Comparison of ENCODE assay signal across 13 cellular contexts in the genomic region with DNA sequence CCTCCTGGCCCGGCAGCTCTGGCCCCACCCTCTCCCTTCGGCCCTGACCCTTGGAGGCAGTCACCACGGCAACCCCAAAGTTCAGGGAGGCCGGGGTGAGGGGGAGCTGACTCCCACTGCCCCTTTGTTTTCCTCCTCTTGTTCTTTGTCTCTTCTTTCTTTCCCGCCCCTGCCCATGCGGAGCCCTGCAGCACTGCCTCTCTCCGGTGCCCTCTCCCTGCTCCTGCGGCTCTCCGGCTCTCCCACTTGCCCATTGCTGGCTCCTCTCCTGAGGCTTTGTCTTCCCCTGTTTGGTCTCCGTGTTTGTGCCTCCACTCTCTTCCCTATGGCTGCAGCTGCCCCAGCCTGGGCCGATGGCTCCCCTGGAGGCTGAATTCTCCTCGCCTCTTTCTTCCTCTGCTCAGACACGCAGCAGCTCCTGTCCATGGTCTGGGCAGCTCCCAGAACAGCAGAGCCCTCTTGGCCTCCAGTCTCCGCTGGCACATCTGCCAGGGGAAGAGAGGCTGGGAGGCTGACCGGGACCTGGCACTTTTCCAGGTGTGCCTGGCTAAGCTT. TPM values are rescaled to one million over a fixed set of nuclear protein-coding genes. Genes with fewer than 3 reads are reported as not detected.
DNase-seq lines count a peak whose midpoint lies in the region; ATAC-seq, FAIRE-seq and TF ChIP-seq lines count a peak whose summit lies in the region.
"Had no signal": no experiment of that assay in that cellular context is flagged by ENCODE, and none has a peak within 500 bp of the region (broad histone marks: within the 10 kb centered on the region; RNA-seq: fewer than 3 reads in every experiment).

No MANE protein-coding gene starts in this region.

- H3K4me1 Mint-ChIP-seq in nephron progenitor cell, result peaks cover 70% of the 10 kb centered on the region
- H3K4me1 Mint-ChIP-seq: activated CD8-positive, alpha-beta memory T cell treated with anti-CD3 and anti-CD28 coated beads, Interleukin-2, amount 10 ng/mL, durations not matched to agents 7 days and 5 days had no signal

- H3K23me2 ChIP-seq in H1 (ENCODE audit: low read depth, low read length), result peaks cover under 1% of the 10 kb centered on the region; the same call in 1 of the 2 replicates

- peaks cover 13% of the 10 kb centered on the region; the same call in 1 of the 2 replicates for H3K79me1 ChIP-seq in H1 (ENCODE audit: low read depth, low read length)

- peak overlapping the region in 2 of 4 experiments; percentile 14 to 41; a peak in 3 of 7 replicates for H3K9ac ChIP-seq in H1 (replicated peaks in 1 of 4; ENCODE audit: extremely low read depth in 1 of 4, low read depth in 3 of 4, low read length in 3 of 4)

- peak overlapping the region; percentile 66; the same call in 1 of the 2 replicates for H2AK5ac ChIP-seq in H1 (ENCODE audit: low read depth, low read length)

- peak overlapping the region; percentile 92 for H3K27ac Mint-ChIP-seq in nephron progenitor cell
- H3K27ac Mint-ChIP-seq: activated CD8-positive, alpha-beta memory T cell treated with anti-CD3 and anti-CD28 coated beads, Interleukin-2, amount 10 ng/mL, durations not matched to agents 7 days and 5 days; naive thymus-derived CD4-positive, alpha-beta T cell had no signal

- H2BK15ac ChIP-seq in H1 (ENCODE audit: low read length), result peak overlapping the region; percentile 72; the same call in 1 of the 2 replicates

- peak; percentile 17; the same call in 1 of the 2 replicates for TF ChIP-seq CTCF in AG04450 (IDR thresholded peaks at IDR 0.05; ENCODE audit: low read depth, low read length)
- peak in 1 of 3 experiments; percentile 40; a peak in 1 of 4 replicates for TF ChIP-seq CTCF in H1 (IDR thresholded peaks at IDR 0.05; ENCODE audit: control extremely low read depth in 1 of 3, insufficient read depth in 1 of 3, low read depth in 1 of 3, low read length in 3 of 3)
- no peak for TF ChIP-seq CTCF in nephron progenitor cell (IDR thresholded peaks at IDR 0.05)
- TF ChIP-seq CTCF in omental fat pad (IDR thresholded peaks at IDR 0.05), result no peak
- no peak for TF ChIP-seq CTCF in upper lobe of left lung (IDR thresholded peaks at IDR 0.05)

- H3K18ac ChIP-seq in H1 (ENCODE audit: extremely low read depth, low read length), result peak overlapping the region; percentile 81

- FAIRE-seq in H1 (lab: Jason Lieb, UNC), result no peak

- H3K27ac ChIP-seq in AG04450 (ENCODE audit: low read depth, low read length) (no peak overlapping the region), H1 (ENCODE audit: low read depth, low read length) (peak overlapping the region; percentile 14; the same call in 1 of the 2 replicates), upper lobe of left lung (peak overlapping the region in 2 of 4 donors; percentile 57 to 58)

- peaks cover 23% of the 10 kb centered on the region for H3K36me3 Mint-ChIP-seq in nephron progenitor cell (ENCODE audit: low read depth)
- H3K36me3 Mint-ChIP-seq: activated CD8-positive, alpha-beta memory T cell treated with anti-CD3 and anti-CD28 coated beads, Interleukin-2, amount 10 ng/mL, durations not matched to agents 7 days and 5 days; naive thymus-derived CD4-positive, alpha-beta T cell had no signal

- peak overlapping the region; percentile 72 for H3K4me3 Mint-ChIP-seq in nephron progenitor cell
- H3K4me3 Mint-ChIP-seq: activated CD8-positive, alpha-beta memory T cell treated with anti-CD3 and anti-CD28 coated beads, Interleukin-2, amount 10 ng/mL, durations not matched to agents 7 days and 5 days had no signal

- H3K23ac ChIP-seq in H1 (ENCODE audit: insufficient read length), result no peak overlapping the region

- peak overlapping the region; percentile 50 for H4K5ac ChIP-seq in H1 (ENCODE audit: insufficient read length, low read depth, low read length)

- TF ChIP-seq POLR2A in H1 (IDR thresholded peaks at IDR 0.05; ENCODE audit: control extremely low read depth in 1 of 2, low read depth in 2 of 2, low read length in 2 of 2) (no peak), upper lobe of left lung (IDR thresholded peaks at IDR 0.05) (no peak)

- no peak overlapping the region for H2AFZ ChIP-seq in H1 (ENCODE audit: low read length)

- H3K14ac ChIP-seq in H1 (ENCODE audit: insufficient read length), result no peak overlapping the region

- no peak for DNase-seq in AG04450 (ENCODE audit: low read depth, low spot score)
- peak; percentile 76 for DNase-seq in NCI-H524 treated with DMSO at 0.1 percent for 48 hours (lab: John Stamatoyannopoulos, UW)
- DNase-seq in H1 (ENCODE audit: low read depth in 1 of 2, low spot score in 2 of 2), result no peak
- no peak for DNase-seq in nephron progenitor cell
- no peak for DNase-seq in omental fat pad (ENCODE audit: low spot score)
- no peak for DNase-seq in upper lobe of left lung
- DNase-seq: activated CD8-positive, alpha-beta memory T cell treated with anti-CD3 and anti-CD28 coated beads, Interleukin-2, amount 10 ng/mL, durations not matched to agents 7 days and 5 days; hippocampal formation; naive thymus-derived CD4-positive, alpha-beta T cell; T-helper 1 cell had no signal

- H2BK20ac ChIP-seq in H1 (ENCODE audit: low read length), result peak overlapping the region; percentile 40

- no peak overlapping the region for H3K4me3 ChIP-seq in AG04450 (ENCODE audit: low read depth, low read length)
- H3K4me3 ChIP-seq in H1 (ENCODE audit: extremely low read depth in 1 of 4, insufficient read depth in 2 of 4, low read depth in 3 of 4, low read length in 4 of 4), result peak overlapping the region in 3 of 4 experiments; percentile 19 to 29 (median 22); a peak in 2 of 8 replicates
- no peak overlapping the region for H3K4me3 ChIP-seq in upper lobe of left lung

- POLR2A ChIA-PET in AG04450 (lab: Yijun Ruan, JAX), result no interaction called here
- POLR2A ChIA-PET in H1 (lab: Charles Lee; ENCODE audit: partially characterized antibody), result interaction anchor here (0.6 to 12.2 kb wide), 5 partner anchors 8 to 145 kb away, joined by 3 to 252 read pairs (median 9); a partner anchor contains a TSS

- peak; percentile 18 to 32; a peak in 1 of 4 replicates for TF ChIP-seq RAD21 in H1 (IDR thresholded peaks at IDR 0.05 in 1 of 2, conservative IDR thresholded peaks at IDR 0.05 in 1 of 2; ENCODE audit: low read depth in 2 of 2, low read length in 2 of 2)

- WGBS in H1 (ENCODE audit: extremely low coverage in 1 of 2, insufficient coverage in 1 of 2, insufficient read length in 1 of 2, insufficient replicate concordance in 2 of 2, low coverage in 1 of 2, low lambda C conversion rate in 2 of 2, missing lambda C conversion rate in 1 of 2), 2 experiments, result 49% methylated on average over 15 of the region's 15 CpGs; no CpG with 5 or more reads in 1 of the 2 experiments
- WGBS in upper lobe of left lung, 2 donors, result 67 to 75% methylated on average over 14 to 15 of the region's 15 CpGs

- H2BK12ac ChIP-seq in H1 (ENCODE audit: low read depth, low read length), result 0 out of 2 replicates have a peak overlapping the region, but pooled peaks have one; percentile 90

- H3K4me1 ChIP-seq in H1 (replicated peaks in 1 of 4; ENCODE audit: control insufficient read depth in 3 of 4, insufficient read depth in 4 of 4, low read length in 3 of 4), result peaks cover 5 to 40% (median 30%) of the 10 kb centered on the region in 4 experiments
- H3K4me1 ChIP-seq in upper lobe of left lung, result peaks cover 12 to 23% (median 16%) of the 10 kb centered on the region in 4 donors

- ATAC-seq in GM18861 (IDR thresholded peaks at IDR 0.05; ENCODE audit: unreplicated experiment) (no peak), omental fat pad (ENCODE audit: low FRiP score) (no peak), esophagus mucosa (no peak), upper lobe of left lung (ENCODE audit: low FRiP score in 2 of 2) (no peak)
- ATAC-seq: activated CD8-positive, alpha-beta memory T cell treated with anti-CD3 and anti-CD28 coated beads, Interleukin-2, amount 10 ng/mL, durations not matched to agents 7 days and 5 days; naive thymus-derived CD4-positive, alpha-beta T cell had no signal

- H4K8ac ChIP-seq in H1 (ENCODE audit: extremely low read depth, insufficient read depth, low read length), result peak overlapping the region; percentile 77; the same call in 1 of the 2 replicates

- TF ChIP-seq EP300 in H1 (IDR thresholded peaks at IDR 0.05; ENCODE audit: borderline replicate concordance in 1 of 2, low read depth in 2 of 2, low read length in 2 of 2) (no peak), upper lobe of left lung (IDR thresholded peaks at IDR 0.05) (no peak)

- CTCF ChIA-PET in AG04450 (lab: Charles Lee), result interaction anchor here (0.6 to 2.4 kb wide), 5 partner anchors 9 to 277 kb away, joined by 3 to 17 read pairs (median 6); no protein-coding TSS in a partner anchor
- CTCF ChIA-PET in H1 (lab: Charles Lee; ENCODE audit: partially characterized antibody), result interaction anchor here (0.9 to 28.7 kb wide), 12 partner anchors 9 to 146 kb away, joined by 3 to 651 read pairs (median 4); a partner anchor contains a TSS

- no peak overlapping the region for H2BK120ac ChIP-seq in H1 (replicated peaks; ENCODE audit: low read depth, low read length)

- H2BK5ac ChIP-seq in H1 (ENCODE audit: low read depth, low read length), result peak overlapping the region; percentile 40; the same call in 1 of the 2 replicates

- peaks cover 30% of the 10 kb centered on the region for H3K27me3 Mint-ChIP-seq in nephron progenitor cell (ENCODE audit: low read depth, poor library complexity)

- H3K9me3 ChIP-seq in AG04450 (ENCODE audit: control insufficient read depth, insufficient read depth, low read length) (peaks cover 17% of the 10 kb centered on the region), H1 (ENCODE audit: insufficient read depth in 2 of 2, low read depth in 1 of 2, low read length in 1 of 2) (no peaks in the 10 kb centered on the region; a peak in 2 of 4 replicates), upper lobe of left lung (no peaks in the 10 kb centered on the region)

- no peaks in the 10 kb centered on the region for H3K27me3 ChIP-seq in AG04450 (ENCODE audit: control insufficient read depth, insufficient read depth, low read length)
- peaks cover 0 to 7% (median 6%) of the 10 kb centered on the region in 4 experiments; a peak in 5 of 7 replicates for H3K27me3 ChIP-seq in H1 (replicated peaks in 1 of 4; ENCODE audit: control insufficient read depth in 3 of 4, extremely low read depth in 1 of 4, insufficient read depth in 3 of 4, low read length in 3 of 4)
- peaks cover 0 to 1% (median 0%) of the 10 kb centered on the region in 4 donors for H3K27me3 ChIP-seq in upper lobe of left lung

- peak overlapping the region; percentile 73 for H3K4ac ChIP-seq in H1 (replicated peaks; ENCODE audit: insufficient read length, low read depth, low read length)

- peaks cover 20% of the 10 kb centered on the region for H3K9me3 Mint-ChIP-seq in nephron progenitor cell

- peak overlapping the region; percentile 44 to 47 for H3K4me2 ChIP-seq in H1 (ENCODE audit: insufficient read depth in 1 of 2, low read depth in 2 of 2, low read length in 2 of 2)

- H4K91ac ChIP-seq in H1 (replicated peaks; ENCODE audit: insufficient read length, low read length), result peak overlapping the region; percentile 50

- H3K79me2 ChIP-seq in H1 (ENCODE audit: control insufficient read depth in 1 of 2, insufficient read depth in 2 of 2, low read length in 2 of 2), result peaks cover 0 to 35% of the 10 kb centered on the region in 2 experiments; a peak in 1 of 4 replicates

- peaks cover 3 to 7% of the 10 kb centered on the region in 2 experiments for H4K20me1 ChIP-seq in H1 (replicated peaks in 1 of 2; ENCODE audit: control insufficient read depth in 1 of 2, insufficient read depth in 2 of 2, low read length in 2 of 2)

- H3K36me3 ChIP-seq in H1 (ENCODE audit: control insufficient read depth in 2 of 4, insufficient read depth in 4 of 4, low read length in 3 of 4), result peaks cover 0 to 11% (median 4%) of the 10 kb centered on the region in 4 experiments; a peak in 5 of 8 replicates
- no peaks in the 10 kb centered on the region for H3K36me3 ChIP-seq in upper lobe of left lung

- H3K56ac ChIP-seq in H1 (replicated peaks; ENCODE audit: insufficient read length, low read depth, low read length), result no peak overlapping the region

RNA-seq across cellular contexts. Expression of a gene that starts 5.8 kb away (rescaled TPM):
- polyA plus RNA-seq in AG04450 (2011; rRNA removed), result 1.1 and 1.8 TPM in 2 replicates
- 5.1 and 7.2 TPM in 2 replicates for polyA minus RNA-seq in AG04450 (2011; rRNA and poly(A)+ RNA removed)
- 27.7 and 28.0 TPM in 2 replicates for total RNA-seq in H1 (2021; fragmentation: NEBNext Ultra II Directional; extraction: Animal tissue kit (Norgen Biotek cat#: 25700))
- 12.0 and 25.9 TPM in 2 replicates for polyA plus RNA-seq in H1 (2011; rRNA removed)
- 12.4 TPM for polyA plus RNA-seq in H1 (2011; cell fraction: cytosol; rRNA removed)
- 59.6 TPM for polyA plus RNA-seq in H1 (2011; cell fraction: nucleus; rRNA removed)
- 15.3 to 24.5 TPM (median 21.9 TPM) in 4 replicates for polyA plus RNA-seq in H1 (2012, experiment 1 of 2)
- polyA plus RNA-seq in H1 (2012, experiment 2 of 2), result 16.0 TPM
- 19.9 TPM for polyA plus RNA-seq in H1 (2013, experiment 1 of 2)
- polyA plus RNA-seq in H1 (2013, experiment 2 of 2), result 16.0 TPM
- polyA minus RNA-seq in H1 (2011; rRNA and poly(A)+ RNA removed), result 37.3 and 50.6 TPM in 2 replicates
- polyA minus RNA-seq in H1 (2011; cell fraction: cytosol; rRNA and poly(A)+ RNA removed), result 28.1 TPM
- 39.4 TPM for polyA minus RNA-seq in H1 (2011; cell fraction: nucleus; rRNA and poly(A)+ RNA removed)
- 1 to 10 TPM; 1.6 to 2.6 (median 1.9) TPM for total RNA-seq in omental fat pad
- total RNA-seq in esophagus mucosa, result 41.6 TPM
- 10 to 100 TPM in 2 of 6 donors, 1 to 10 TPM in 4; 5.9 to 27.2 (median 8.8) TPM for total RNA-seq in upper lobe of left lung

RNA-seq across cellular contexts. Expression of a gene that starts 27.8 kb away (rescaled TPM):
- polyA plus RNA-seq in AG04450 (2011; rRNA removed) (17.3 and 18.5 TPM in 2 replicates), H1 (2011; rRNA removed) (56.1 and 83.3 TPM in 2 replicates)
- 15.7 and 17.7 TPM in 2 replicates for polyA minus RNA-seq in AG04450 (2011; rRNA and poly(A)+ RNA removed)
- total RNA-seq in H1 (2021; fragmentation: NEBNext Ultra II Directional; extraction: Animal tissue kit (Norgen Biotek cat#: 25700)), result 67.3 and 69.6 TPM in 2 replicates
- polyA plus RNA-seq in H1 (2011; cell fraction: cytosol; rRNA removed), result 61.4 TPM
- polyA plus RNA-seq in H1 (2011; cell fraction: nucleus; rRNA removed), result 94.4 TPM
- polyA plus RNA-seq in H1 (2012, experiment 1 of 2), result 49.1 to 60.0 TPM (median 56.5 TPM) in 4 replicates
- polyA plus RNA-seq in H1 (2012, experiment 2 of 2), result 58.9 TPM
- polyA plus RNA-seq in H1 (2013, experiment 1 of 2), result 54.5 TPM
- 53.3 TPM for polyA plus RNA-seq in H1 (2013, experiment 2 of 2)
- 16.6 and 25.5 TPM in 2 replicates for polyA minus RNA-seq in H1 (2011; rRNA and poly(A)+ RNA removed)
- 24.0 TPM for polyA minus RNA-seq in H1 (2011; cell fraction: cytosol; rRNA and poly(A)+ RNA removed)
- 21.1 TPM for polyA minus RNA-seq in H1 (2011; cell fraction: nucleus; rRNA and poly(A)+ RNA removed)
- total RNA-seq in omental fat pad (1 to 10 TPM; 1.7 to 8.7 (median 2.1) TPM), esophagus mucosa (10.9 TPM), upper lobe of left lung (10 to 100 TPM in 2 of 6 donors, 1 to 10 TPM in 4; 1.5 to 16.8 (median 4.9) TPM)

RNA-seq across cellular contexts. Expression of a gene that starts 41.5 kb away (rescaled TPM):
- 301 and 332 TPM in 2 replicates for polyA plus RNA-seq in AG04450 (2011; rRNA removed)
- polyA minus RNA-seq in AG04450 (2011; rRNA and poly(A)+ RNA removed), result 195 and 210 TPM in 2 replicates
- total RNA-seq in H1 (2021; fragmentation: NEBNext Ultra II Directional; extraction: Animal tissue kit (Norgen Biotek cat#: 25700)), result 136 and 146 TPM in 2 replicates
- 83.1 and 97.1 TPM in 2 replicates for polyA plus RNA-seq in H1 (2011; rRNA removed)
- polyA plus RNA-seq in H1 (2011; cell fraction: cytosol; rRNA removed), result 145 TPM
- polyA plus RNA-seq in H1 (2011; cell fraction: nucleus; rRNA removed), result 134 TPM
- polyA plus RNA-seq in H1 (2012, experiment 1 of 2), result 150 to 162 TPM (median 155 TPM) in 4 replicates
- 71.7 TPM for polyA plus RNA-seq in H1 (2012, experiment 2 of 2)
- polyA plus RNA-seq in H1 (2013, experiment 1 of 2), result 89.1 TPM
- polyA plus RNA-seq in H1 (2013, experiment 2 of 2), result 87.4 TPM
- 87.1 and 97.9 TPM in 2 replicates for polyA minus RNA-seq in H1 (2011; rRNA and poly(A)+ RNA removed)
- 50.2 TPM for polyA minus RNA-seq in H1 (2011; cell fraction: cytosol; rRNA and poly(A)+ RNA removed)
- polyA minus RNA-seq in H1 (2011; cell fraction: nucleus; rRNA and poly(A)+ RNA removed), result 67.5 TPM
- total RNA-seq in omental fat pad, result 100 to 1,000 TPM; 109 to 151 (median 132) TPM
- total RNA-seq in esophagus mucosa, result 154 TPM
- 100 to 1,000 TPM; 126 to 212 (median 160) TPM for total RNA-seq in upper lobe of left lung

RNA-seq across cellular contexts. Expression of a gene that starts 51.6 kb away (rescaled TPM):
- not detected in 2 replicates for polyA plus RNA-seq in AG04450 (2011; rRNA removed)
- not detected in 2 replicates for polyA minus RNA-seq in AG04450 (2011; rRNA and poly(A)+ RNA removed)
- 0.30 TPM in 1 of 2 replicates, not detected in the other for total RNA-seq in H1 (2021; fragmentation: NEBNext Ultra II Directional; extraction: Animal tissue kit (Norgen Biotek cat#: 25700))
- 0.24 and 0.58 TPM in 2 replicates for polyA plus RNA-seq in H1 (2011; rRNA removed)
- 0.17 TPM for polyA plus RNA-seq in H1 (2011; cell fraction: cytosol; rRNA removed)
- 0.66 TPM for polyA plus RNA-seq in H1 (2011; cell fraction: nucleus; rRNA removed)
- polyA plus RNA-seq in H1 (2012, experiment 1 of 2), result 0.20 to 0.83 TPM (median 0.55 TPM) in 3 of 4 replicates, not detected in the other
- polyA plus RNA-seq in H1 (2012, experiment 2 of 2), result not detected
- 0.24 TPM for polyA plus RNA-seq in H1 (2013, experiment 1 of 2)
- 0.09 TPM for polyA plus RNA-seq in H1 (2013, experiment 2 of 2)
- polyA minus RNA-seq in H1 (2011; rRNA and poly(A)+ RNA removed), result 0.37 TPM in 1 of 2 replicates, not detected in the other
- 0.81 TPM for polyA minus RNA-seq in H1 (2011; cell fraction: cytosol; rRNA and poly(A)+ RNA removed)
- not detected for polyA minus RNA-seq in H1 (2011; cell fraction: nucleus; rRNA and poly(A)+ RNA removed)
- total RNA-seq in omental fat pad, result not detected
- 0.76 TPM for total RNA-seq in esophagus mucosa
- total RNA-seq in upper lobe of left lung, result 1 to 10 TPM in 5 of 6 donors, not detected in 1; 1.8 to 8.6 (median 3.1) TPM
- total RNA-seq: activated CD8-positive, alpha-beta memory T cell treated with anti-CD3 and anti-CD28 coated beads, Interleukin-2, amount 10 ng/mL, durations not matched to agents 7 days and 5 days; aorta; naive thymus-derived CD4-positive, alpha-beta T cell had no signal
- polyA plus RNA-seq: aorta; naive thymus-derived CD4-positive, alpha-beta T cell had no signal

Comparison
In these comparisons a context has a peak if more than half of its experiments do, and no peak if none do; other contexts are left out.
1. H3K4me3 ChIP-seq: peak in H1 (3 of 4); none in AG04450 (single experiment) and upper lobe of left lung (0 of 4).